ENCODE assay signal across 2 cellular contexts in the genomic region with DNA sequence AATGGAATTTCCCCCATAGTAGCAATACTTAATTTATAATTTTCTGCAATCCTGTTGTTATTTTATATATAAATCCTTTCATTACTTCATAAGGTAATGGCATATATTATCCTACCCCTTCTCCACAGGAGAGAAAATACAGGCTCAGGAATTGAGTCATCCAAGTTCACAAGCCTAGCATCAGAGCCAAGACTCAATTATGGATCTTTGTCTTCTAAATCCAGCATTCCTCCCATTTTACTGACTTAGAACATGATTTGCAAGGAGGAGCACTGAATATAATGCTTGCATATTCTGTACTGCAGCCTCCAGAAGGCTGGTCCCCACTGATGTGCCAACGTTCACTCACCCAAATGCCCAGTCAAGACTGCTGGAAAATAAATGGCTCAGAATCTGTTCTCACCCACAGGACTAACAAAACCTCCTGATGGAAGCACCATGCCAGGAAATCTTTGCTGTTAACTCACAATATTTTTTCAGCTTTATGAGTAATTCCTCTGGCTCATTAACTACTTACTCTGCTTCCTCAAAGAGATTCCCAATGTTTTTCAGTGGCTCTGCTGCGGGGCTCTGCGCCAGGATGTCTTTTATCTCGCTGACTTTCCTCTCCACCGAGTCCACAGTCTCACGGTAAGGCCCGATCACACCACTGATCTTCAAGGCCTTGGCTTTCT.
TF ChIP-seq lines count a peak whose summit lies in the region.

No MANE protein-coding gene starts in this region.

TF ChIP-seq in SK-N-SH, 30 proteins besides CTCF, POLR2A, EP300 and RAD21 (continued from another document):
- TF ChIP-seq FOSL2 (IDR thresholded peaks at IDR 0.05; ENCODE audit: borderline replicate concordance, low read depth) = peak; percentile 73
- TF ChIP-seq, protein P1, sequence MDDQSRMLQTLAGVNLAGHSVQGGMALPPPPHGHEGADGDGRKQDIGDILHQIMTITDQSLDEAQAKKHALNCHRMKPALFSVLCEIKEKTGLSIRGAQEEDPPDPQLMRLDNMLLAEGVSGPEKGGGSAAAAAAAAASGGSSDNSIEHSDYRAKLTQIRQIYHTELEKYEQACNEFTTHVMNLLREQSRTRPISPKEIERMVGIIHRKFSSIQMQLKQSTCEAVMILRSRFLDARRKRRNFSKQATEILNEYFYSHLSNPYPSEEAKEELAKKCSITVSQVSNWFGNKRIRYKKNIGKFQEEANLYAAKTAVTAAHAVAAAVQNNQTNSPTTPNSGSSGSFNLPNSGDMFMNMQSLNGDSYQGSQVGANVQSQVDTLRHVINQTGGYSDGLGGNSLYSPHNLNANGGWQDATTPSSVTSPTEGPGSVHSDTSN (IDR thresholded peaks at IDR 0.05) = peak; percentile 83
- TF ChIP-seq NRF1 (IDR thresholded peaks at IDR 0.05; ENCODE audit: low read depth, low read length) = no peak
- no peak; the same call in 1 of the 2 replicates for TF ChIP-seq YY1 (IDR thresholded peaks at IDR 0.05; ENCODE audit: low read depth)
- peak; percentile 81; the same call in 1 of the 2 replicates for TF ChIP-seq FOXM1 (IDR thresholded peaks at IDR 0.05; ENCODE audit: low read depth)
- TF ChIP-seq NFIC (IDR thresholded peaks at IDR 0.05; ENCODE audit: borderline replicate concordance) = peak; percentile 93
- TF ChIP-seq RFX5 (IDR thresholded peaks at IDR 0.05; ENCODE audit: low read length) = no peak
- TF ChIP-seq TEAD4 (IDR thresholded peaks at IDR 0.05; ENCODE audit: borderline replicate concordance, insufficient read depth) = peak; percentile 92
- TF ChIP-seq RCOR1 (IDR thresholded peaks at IDR 0.05; ENCODE audit: low read length) = no peak
- TF ChIP-seq JUND (IDR thresholded peaks at IDR 0.05) = peak; percentile 75

TF ChIP-seq in GM23338, 12 proteins besides CTCF, POLR2A, EP300 and RAD21 (continued from another document):
- TF ChIP-seq, protein P2, sequence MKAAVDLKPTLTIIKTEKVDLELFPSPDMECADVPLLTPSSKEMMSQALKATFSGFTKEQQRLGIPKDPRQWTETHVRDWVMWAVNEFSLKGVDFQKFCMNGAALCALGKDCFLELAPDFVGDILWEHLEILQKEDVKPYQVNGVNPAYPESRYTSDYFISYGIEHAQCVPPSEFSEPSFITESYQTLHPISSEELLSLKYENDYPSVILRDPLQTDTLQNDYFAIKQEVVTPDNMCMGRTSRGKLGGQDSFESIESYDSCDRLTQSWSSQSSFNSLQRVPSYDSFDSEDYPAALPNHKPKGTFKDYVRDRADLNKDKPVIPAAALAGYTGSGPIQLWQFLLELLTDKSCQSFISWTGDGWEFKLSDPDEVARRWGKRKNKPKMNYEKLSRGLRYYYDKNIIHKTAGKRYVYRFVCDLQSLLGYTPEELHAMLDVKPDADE (IDR thresholded peaks at IDR 0.05) = no peak
